Comparison of ENCODE assay signal across 1 cellular context in genomic region chr4:81905966-81906365, GRCh38.
TF ChIP-seq lines count a peak whose summit lies in the region.

No MANE protein-coding gene starts in this region.

TF ChIP-seq in WTC11, 78 proteins besides CTCF, POLR2A, EP300 and RAD21 (continued from another document):
- TF ChIP-seq ATF3 (CRISPR knock-in tag; conservative IDR thresholded peaks at IDR 0.05) (no peak), HMGA2 (CRISPR knock-in tag; IDR thresholded peaks at IDR 0.05) (no peak), ZNF416 (CRISPR knock-in tag; IDR thresholded peaks at IDR 0.05) (no peak), AFF4 (CRISPR knock-in tag; IDR thresholded peaks at IDR 0.05; ENCODE audit: borderline replicate concordance) (no peak), ZNF317 (CRISPR knock-in tag; IDR thresholded peaks at IDR 0.05; ENCODE audit: borderline replicate concordance, low read depth) (no peak)
